17 cellular contexts compared by ENCODE assay signal in genomic region chr11:68501813-68502212, GRCh38. TPM values are rescaled to one million over a fixed set of nuclear protein-coding genes. Genes with fewer than 3 reads are reported as not detected.
DNase-seq lines count a peak whose midpoint lies in the region; ATAC-seq, FAIRE-seq and TF ChIP-seq lines count a peak whose summit lies in the region.
"Had no signal": no experiment of that assay in that cellular context is flagged by ENCODE, and none has a peak within 500 bp of the region (broad histone marks: within the 10 kb centered on the region; RNA-seq: fewer than 3 reads in every experiment).

No MANE protein-coding gene starts in this region.

- no peak for DNase-seq in CD4-positive, alpha-beta T cell
- DNase-seq in GM12878 (ENCODE audit: low read depth, low spot score) (no peak), naive B cell (no peak), OCI-M1 (lab: John Stamatoyannopoulos, UW) (no peak), epidermal melanocyte (ENCODE audit: insufficient read length, low spot score) (no peak)
- DNase-seq: 8988T; CD8-positive, alpha-beta memory T cell; COR-L47; GOT3; H7 had no signal

- no peak for TF ChIP-seq CTCF in CD4-positive, alpha-beta T cell (IDR thresholded peaks at IDR 0.05)
- no peak for TF ChIP-seq CTCF in GM12878 (IDR thresholded peaks at IDR 0.05 in 2 of 3, conservative IDR thresholded peaks at IDR 0.05 in 1 of 3; ENCODE audit: control insufficient read depth in 2 of 3, extremely low read depth in 1 of 3, insufficient read depth in 1 of 3, low read depth in 3 of 3, low read length in 3 of 3)

- CTCF ChIA-PET in CD4-positive, alpha-beta T cell (lab: Charles Lee) = no interaction called here
- CTCF ChIA-PET in GM12878 (lab: Yijun Ruan, JAX) = no interaction called here

- in situ Hi-C loops in GM12878 (cut with MboI) = no loop called here

- peak overlapping the region; percentile 4 for H3K27ac Mint-ChIP-seq in CD4-positive, alpha-beta T cell
- peak overlapping the region in 4 of 6 donors; percentile 54 to 76 (median 62) for H3K27ac Mint-ChIP-seq in naive B cell

- BruUV-seq in GM12878 (replicated peaks; lab: Mats Ljungman, UMichigan) = no TSS peak

- no peaks in the 10 kb centered on the region for H3K27me3 Mint-ChIP-seq in CD4-positive, alpha-beta T cell
- no peaks in the 10 kb centered on the region for H3K27me3 Mint-ChIP-seq in naive B cell
- H3K27me3 Mint-ChIP-seq: CD8-positive, alpha-beta memory T cell had no signal

- SMC1A ChIA-PET in GM12878 (lab: Charles Lee; ENCODE audit: uncharacterized antibody, unreplicated experiment) = no interaction called here

- no peak for TF ChIP-seq POLR2A in GM12878 (IDR thresholded peaks at IDR 0.05; ENCODE audit: low read depth, low read length)

- no peaks in the 10 kb centered on the region for H3K27me3 ChIP-seq in CD4-positive, alpha-beta T cell (ENCODE audit: control insufficient read depth, insufficient read depth, low read length)
- H3K27me3 ChIP-seq in GM12878 (replicated peaks in 1 of 2; ENCODE audit: control insufficient read depth in 2 of 2, insufficient read depth in 2 of 2, low read length in 1 of 2) = no peaks in the 10 kb centered on the region
- H3K27me3 ChIP-seq: BLaER1 treated with 17β-estradiol and CSF1 and Interleukin-3, amounts not matched to agents 10 nM and 100 nM had no signal

- H3K36me3 ChIP-seq in GM12878 (ENCODE audit: control insufficient read depth in 2 of 2, insufficient read depth in 2 of 2, low read length in 1 of 2) = peaks cover 0 to 4% of the 10 kb centered on the region in 2 experiments; a peak in 1 of 4 replicates

- H3K9me3 ChIP-seq in CD4-positive, alpha-beta T cell (ENCODE audit: control insufficient read depth, low read length) = no peaks in the 10 kb centered on the region
- no peaks in the 10 kb centered on the region for H3K9me3 ChIP-seq in GM12878 (replicated peaks; ENCODE audit: control insufficient read depth, insufficient read depth, low read length)
- H3K9me3 ChIP-seq: BLaER1 treated with 17β-estradiol and CSF1 and Interleukin-3, amounts not matched to agents 10 nM and 100 nM had no signal

- H3K79me2 ChIP-seq in GM12878 (ENCODE audit: control insufficient read depth, insufficient read depth, low read length) = peaks cover 97% of the 10 kb centered on the region

- peaks cover 20% of the 10 kb centered on the region for H3K36me3 Mint-ChIP-seq in CD4-positive, alpha-beta T cell (ENCODE audit: low read depth)
- H3K36me3 Mint-ChIP-seq in naive B cell = no peaks in the 10 kb centered on the region

- no peak overlapping the region for H2AFZ ChIP-seq in GM12878 (ENCODE audit: control insufficient read depth, low read depth, low read length)

- peaks cover 3% of the 10 kb centered on the region; the same call in 1 of the 2 replicates for H4K20me1 ChIP-seq in GM12878 (ENCODE audit: control insufficient read depth, insufficient read depth)

- 97% methylated on average over 6 of the region's 6 CpGs for WGBS in GM12878 (ENCODE audit: insufficient coverage, insufficient replicate concordance, low lambda C conversion rate, missing lambda C conversion rate)

- no peak overlapping the region for H3K4me3 ChIP-seq in GM12878
- H3K4me3 ChIP-seq: BLaER1 treated with 17β-estradiol and CSF1 and Interleukin-3, amounts not matched to agents 10 nM and 100 nM had no signal

- no peak for TF ChIP-seq EP300 in GM12878 (IDR thresholded peaks at IDR 0.05; ENCODE audit: borderline replicate concordance in 1 of 2, control insufficient read depth in 1 of 2, low read depth in 2 of 2, low read length in 2 of 2)

- no peak overlapping the region for H3K4me3 Mint-ChIP-seq in CD4-positive, alpha-beta T cell
- no peak overlapping the region for H3K4me3 Mint-ChIP-seq in naive B cell

- no peak overlapping the region for H3K9ac ChIP-seq in GM12878 (ENCODE audit: control insufficient read depth, insufficient read depth, low read length)
- H3K9ac ChIP-seq: BLaER1 treated with 17β-estradiol and CSF1 and Interleukin-3, amounts not matched to agents 10 nM and 100 nM had no signal

- POLR2A ChIA-PET in CD4-positive, alpha-beta T cell (lab: Charles Lee) = no interaction called here
- POLR2A ChIA-PET in GM12878 (lab: Charles Lee) = no interaction called here

- RAD21 ChIA-PET in GM12878 (lab: Charles Lee; ENCODE audit: unreplicated experiment) = no interaction called here

- peaks cover 44% of the 10 kb centered on the region for H3K4me1 ChIP-seq in GM12878 (ENCODE audit: control insufficient read depth, insufficient read depth, low read length)

- H3K9me3 Mint-ChIP-seq in CD4-positive, alpha-beta T cell = no peaks in the 10 kb centered on the region
- H3K9me3 Mint-ChIP-seq in naive B cell = no peaks in the 10 kb centered on the region
- H3K9me3 Mint-ChIP-seq: CD8-positive, alpha-beta memory T cell had no signal

- no peak for ATAC-seq in CD4-positive, alpha-beta T cell (ENCODE audit: poor library complexity)
- ATAC-seq in GM12878 (no peak), naive B cell (ENCODE audit: low read depth in 2 of 2) (no peak), HG03457 (IDR thresholded peaks at IDR 0.05; ENCODE audit: unreplicated experiment) (no peak), GM21447 (IDR thresholded peaks at IDR 0.05; ENCODE audit: unreplicated experiment) (no peak)
- ATAC-seq: HCT116 had no signal

- TF ChIP-seq RAD21 in GM12878 (IDR thresholded peaks at IDR 0.05; ENCODE audit: insufficient read depth, low read depth, low read length) = no peak

- no peak overlapping the region for H3K27ac ChIP-seq in CD4-positive, alpha-beta T cell (ENCODE audit: low read depth, low read length)
- peak overlapping the region; percentile 18; the same call in 1 of the 2 replicates for H3K27ac ChIP-seq in GM12878 (ENCODE audit: control insufficient read depth, insufficient read depth)

- H3K4me2 ChIP-seq in GM12878 (ENCODE audit: control insufficient read depth, insufficient read depth) = no peak overlapping the region

- peaks cover 94% of the 10 kb centered on the region for H3K4me1 Mint-ChIP-seq in CD4-positive, alpha-beta T cell (ENCODE audit: low read depth)
- H3K4me1 Mint-ChIP-seq in naive B cell = peaks cover 67 to 96% (median 86%) of the 10 kb centered on the region in 3 donors

- no peak for FAIRE-seq in GM12878 (lab: Jason Lieb, UNC)
- FAIRE-seq: G401.6, GM12892, GM18507 had no signal

- intact Hi-C loops in CD4-positive, alpha-beta T cell (cut with DNase I, micrococcal nuclease) = loop anchor here in 1 of 2 experiments (5.0 kb wide), 1 partner anchor 40 kb away; the partner anchor contains the start of gene PPP6R3
- intact Hi-C loops in GM12878 (cut with micrococcal nuclease; ENCODE audit: unreplicated experiment) = no loop called here

TF ChIP-seq in GM12878, 131 proteins besides CTCF, POLR2A, EP300 and RAD21 (continues in another document):
- TF ChIP-seq ATF3 (IDR thresholded peaks at IDR 0.05; ENCODE audit: borderline replicate concordance, extremely low read depth, low read depth, low read length) (no peak), BRCA1 (IDR thresholded peaks at IDR 0.05; ENCODE audit: low read depth, low read length) (no peak), ZBED1 (IDR thresholded peaks at IDR 0.05; ENCODE audit: borderline replicate concordance) (no peak), LARP7 (IDR thresholded peaks at IDR 0.05) (no peak), PRDM15 (CRISPR knock-in tag; IDR thresholded peaks at IDR 0.05) (no peak)

RNA-seq across cellular contexts. Expression of gene PPP6R3, which starts 41.3 kb away (rescaled TPM):
- total RNA-seq in CD4-positive, alpha-beta T cell = 100 to 1,000 TPM; 108 to 109 TPM
- total RNA-seq in GM12878 (2013; cell fraction: nucleolus; rRNA removed) = 452 and 473 TPM in 2 replicates
- total RNA-seq in GM12878 (2014; rRNA removed) = 122 and 124 TPM in 2 replicates
- 122 and 123 TPM in 2 replicates for total RNA-seq in GM12878 (2014; rRNA removed; fragmentation: Illumina TruSeq; extraction: Trizol)
- total RNA-seq in GM12878 (2021) = 93.5 and 94.5 TPM in 2 replicates
- polyA plus RNA-seq in GM12878 (2011; ENCODE audit: low read depth) = 24.0 TPM
- polyA plus RNA-seq in GM12878 (2011; rRNA removed) = 70.6 and 96.9 TPM in 2 replicates
- polyA plus RNA-seq in GM12878 (2011; cell fraction: cytosol; rRNA removed) = 33.9 and 34.0 TPM in 2 replicates
- 114 and 120 TPM in 2 replicates for polyA plus RNA-seq in GM12878 (2011; cell fraction: nucleus; rRNA removed)
- polyA plus RNA-seq in GM12878 (2012) = 39.9 and 44.1 TPM in 2 replicates
- polyA plus RNA-seq in GM12878 (2014; fragmentation: Illumina TruSeq; extraction: Trizol) = 77.6 and 80.1 TPM in 2 replicates
- 10 to 100 TPM; 12.4 to 32.0 TPM for polyA plus RNA-seq in GM12878 (2014; fragmentation: Nextera tagmentation; extraction: Ambion mirVana)
- 57.0 and 61.7 TPM in 2 replicates for polyA plus RNA-seq in GM12878 (2014; rRNA removed)
- polyA plus RNA-seq in GM12878 (2016; fragmentation: Nextera tagmentation; extraction: Ambion mirVana) = 10 to 100 TPM; 68.6 to 83.0 TPM
- polyA minus RNA-seq in GM12878 (2011; rRNA and poly(A)+ RNA removed) = 108 and 119 TPM in 2 replicates
- polyA minus RNA-seq in GM12878 (2011; cell fraction: cytosol; rRNA and poly(A)+ RNA removed) = 45.0 and 54.5 TPM in 2 replicates
- polyA minus RNA-seq in GM12878 (2011; cell fraction: nucleus; rRNA and poly(A)+ RNA removed) = 124 and 149 TPM in 2 replicates
- 10 to 100 TPM; 32.0 to 71.1 (median 53.4) TPM for polyA plus RNA-seq in naive B cell (ENCODE audit: low read depth in 6 of 6)
